In the genomic region with DNA sequence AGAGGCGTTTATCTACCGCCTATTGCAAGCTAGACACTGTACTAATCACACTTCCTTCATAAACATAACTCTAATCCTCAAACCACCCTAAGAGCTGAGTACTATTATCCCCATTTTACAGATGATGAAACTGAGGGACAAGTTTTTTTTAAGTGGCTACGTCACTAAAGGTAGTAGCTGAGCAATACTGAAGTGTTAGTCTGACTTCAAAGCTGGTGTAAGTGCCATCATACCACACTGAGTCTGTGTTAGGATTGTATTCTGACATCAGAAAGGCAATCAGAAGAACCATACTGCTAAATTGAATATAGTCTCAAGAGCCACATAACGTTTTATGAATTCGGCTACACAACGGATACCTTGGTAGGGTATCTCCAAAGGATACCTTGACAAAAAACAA, we compare ENCODE assay signal across 10 cellular contexts. TPM values are rescaled to one million over a fixed set of nuclear protein-coding genes. Genes with fewer than 3 reads are reported as not detected.
A peak's percentile ranks its signal among the peaks of the same experiment; 100 is the strongest.
DNase-seq lines count a peak whose midpoint lies in the region; ATAC-seq lines count a peak whose summit lies in the region.
"Had no signal": no experiment of that assay in that cellular context is flagged by ENCODE, and none has a peak within 500 bp of the region (broad histone marks: within the 10 kb centered on the region; RNA-seq: fewer than 3 reads in every experiment).

No MANE protein-coding gene starts in this region.

- peaks cover 10% of the 10 kb centered on the region for H3K4me1 ChIP-seq in endocrine pancreas (ENCODE audit: control insufficient read depth, insufficient read depth, low read length)
- H3K4me1 ChIP-seq in trophoblast cell (ENCODE audit: control insufficient read depth in 1 of 2, insufficient read depth in 2 of 2, low read length in 2 of 2): peaks cover 0 to 4% of the 10 kb centered on the region in 2 experiments

- H3K9ac ChIP-seq in endocrine pancreas (ENCODE audit: control insufficient read depth, insufficient read depth, low read length): no peak overlapping the region
- H3K9ac ChIP-seq in trophoblast cell (ENCODE audit: low read length): no peak overlapping the region

- H3K4me3 ChIP-seq in endocrine pancreas (ENCODE audit: control insufficient read depth, insufficient read depth, low read length): peak overlapping the region; percentile 84
- H3K4me3 ChIP-seq in trophoblast cell (ENCODE audit: low read depth, low read length): no peak overlapping the region

- peaks cover 17% of the 10 kb centered on the region for H3K79me1 ChIP-seq in trophoblast cell (ENCODE audit: low read length)

- no peak for ATAC-seq in GM21423 (IDR thresholded peaks at IDR 0.05; ENCODE audit: unreplicated experiment)
- ATAC-seq in HG03520 (IDR thresholded peaks at IDR 0.05; ENCODE audit: unreplicated experiment): no peak

- H3K27me3 ChIP-seq in endocrine pancreas (ENCODE audit: control insufficient read depth, insufficient read depth, low read length): no peaks in the 10 kb centered on the region
- H3K27me3 ChIP-seq in trophoblast cell (ENCODE audit: insufficient read depth, low read length): no peaks in the 10 kb centered on the region
- H3K27me3 ChIP-seq: ovary had no signal

- peaks cover 31% of the 10 kb centered on the region for H3K79me2 ChIP-seq in trophoblast cell (ENCODE audit: control insufficient read depth, insufficient read depth, low read length, poor library complexity)

- no peak overlapping the region for H4K91ac ChIP-seq in trophoblast cell (ENCODE audit: low read depth, low read length)

- H3K9me3 ChIP-seq in endocrine pancreas (ENCODE audit: control insufficient read depth, low read length) (no peaks in the 10 kb centered on the region), trophoblast cell (ENCODE audit: insufficient read depth, low read depth, low read length) (no peaks in the 10 kb centered on the region)
- H3K9me3 ChIP-seq: ovary had no signal

- no peak overlapping the region for H2AK5ac ChIP-seq in trophoblast cell (ENCODE audit: low read length)

- no peak overlapping the region for H2AFZ ChIP-seq in trophoblast cell (ENCODE audit: insufficient read depth, low read length, poor library complexity)

- no peak overlapping the region for H3K27ac ChIP-seq in trophoblast cell (ENCODE audit: low read depth, low read length)

- H3K14ac ChIP-seq in trophoblast cell (ENCODE audit: low read length): no peak overlapping the region

- H2BK5ac ChIP-seq in trophoblast cell (ENCODE audit: low read depth, low read length, poor library complexity): no peak overlapping the region

- no CpG with 5 or more reads among the region's 6 CpGs for WGBS in trophoblast cell (ENCODE audit: extremely low coverage, insufficient coverage, insufficient read length)

- no peak overlapping the region for H4K12ac ChIP-seq in trophoblast cell (ENCODE audit: low read depth, low read length)

- H3K4me2 ChIP-seq in trophoblast cell (ENCODE audit: low read length): peak overlapping the region; percentile 68

- DNase-seq in G401 (ENCODE audit: low spot score) (peak; percentile 29), OCI-M1 (lab: John Stamatoyannopoulos, UW) (peak; percentile 26), trophoblast cell (no peak)
- DNase-seq in stimulated activated CD4-positive, alpha-beta T cell treated with anti-CD3 and anti-CD28 coated beads, Interleukin-1b, Interleukin-23, amount 100 ng/mL, for 48 hours: no peak
- no peak for DNase-seq in activated effector memory CD4-positive, alpha-beta T cell treated with anti-CD3 and anti-CD28 coated beads, Interleukin-2, amount 50 U/mL, for 16 hours
- DNase-seq: NCI-H1436, ovary had no signal

- H3K36me3 ChIP-seq in endocrine pancreas (ENCODE audit: control insufficient read depth, insufficient read depth, low read length) (no peaks in the 10 kb centered on the region), trophoblast cell (ENCODE audit: control insufficient read depth in 1 of 2, insufficient read depth in 2 of 2, low read length in 2 of 2) (peaks cover 0 to 3% of the 10 kb centered on the region in 2 experiments)
- H3K36me3 ChIP-seq: ovary had no signal

- no peak overlapping the region for H4K8ac ChIP-seq in trophoblast cell (ENCODE audit: low read depth, low read length)

- no peak overlapping the region for H3K18ac ChIP-seq in trophoblast cell (ENCODE audit: low read length)

- H3K23ac ChIP-seq in trophoblast cell (ENCODE audit: low read length): peak overlapping the region; percentile 13

- in situ Hi-C loops in G401 (cut with HindIII; ENCODE audit: low sequenced_read_pairs): no loop called here

- peak overlapping the region; percentile 97 for H3K4ac ChIP-seq in trophoblast cell (ENCODE audit: low read depth, low read length)

- no peak overlapping the region for H2BK120ac ChIP-seq in trophoblast cell (ENCODE audit: insufficient read depth, low read length, poor library complexity)

- H2BK12ac ChIP-seq in trophoblast cell (ENCODE audit: low read length): no peak overlapping the region

RNA-seq across cellular contexts. Expression of a gene that starts 1.8 kb away (rescaled TPM):
- 57.6 and 114 TPM in 2 replicates for total RNA-seq in G401 (2014; rRNA removed; shearing (Covaris generic))
- 56.4 and 57.3 TPM in 2 replicates for polyA plus RNA-seq in trophoblast cell (2013)

Comparison
In these comparisons a context has a peak if more than half of its experiments do, and no peak if none do; other contexts are left out.
1. DNase-seq: peak in G401 (single experiment) and OCI-M1 (single experiment); none in trophoblast cell (0 of 2), stimulated activated CD4-positive, alpha-beta T cell treated with anti-CD3 and anti-CD28 coated beads, Interleukin-1b, Interleukin-23, amount 100 ng/mL, for 48 hours (single experiment) and activated effector memory CD4-positive, alpha-beta T cell treated with anti-CD3 and anti-CD28 coated beads, Interleukin-2, amount 50 U/mL, for 16 hours (single experiment).